Comparison of ENCODE assay signal across 23 cellular contexts in the genomic region with DNA sequence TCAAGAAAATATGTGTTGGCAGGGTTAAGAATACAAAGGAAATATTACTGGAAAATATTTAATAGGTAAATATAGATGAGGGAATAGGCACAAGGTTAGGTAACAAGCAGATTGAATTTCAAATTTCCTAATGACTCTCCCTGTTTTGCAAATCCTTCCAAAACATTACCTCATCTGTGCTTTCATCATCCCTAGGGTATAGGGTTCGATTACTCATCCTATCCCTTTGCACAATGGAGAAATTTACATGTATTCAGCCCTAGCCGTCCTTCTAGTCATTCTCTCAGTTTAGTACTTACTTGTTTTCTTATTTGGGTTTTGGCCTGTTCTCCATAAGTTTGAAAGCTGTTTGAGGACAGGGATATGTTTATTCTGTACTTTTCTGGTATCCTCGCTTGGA.
DNase-seq lines count a peak whose midpoint lies in the region; ATAC-seq and TF ChIP-seq lines count a peak whose summit lies in the region.
"Had no signal": no experiment of that assay in that cellular context is flagged by ENCODE, and none has a peak within 500 bp of the region (broad histone marks: within the 10 kb centered on the region; RNA-seq: fewer than 3 reads in every experiment).

No MANE protein-coding gene starts in this region.

- H3K9me3 Mint-ChIP-seq in WTC11: no peaks in the 10 kb centered on the region
- H3K9me3 Mint-ChIP-seq: activated CD4-positive, alpha-beta T cell treated with anti-CD3 and anti-CD28 coated beads, Interleukin-2, amount 10 ng/mL, durations not matched to agents 7 days and 5 days; memory B cell had no signal

- peaks cover 7% of the 10 kb centered on the region; the same call in 1 of the 2 replicates for H3K4me1 ChIP-seq in HUES6 (ENCODE audit: control insufficient read depth, insufficient read depth, low read length)
- H3K4me1 ChIP-seq: BLaER1, esophagus muscularis mucosa had no signal

- H3K9me3 ChIP-seq in HUES6 (ENCODE audit: control insufficient read depth, insufficient read depth, low read depth, low read length): no peaks in the 10 kb centered on the region
- H3K9me3 ChIP-seq: BLaER1, esophagus muscularis mucosa, MG63, neutrophil, SK-N-SH had no signal

- no peaks in the 10 kb centered on the region for H3K27me3 Mint-ChIP-seq in WTC11 (ENCODE audit: low read depth)
- H3K27me3 Mint-ChIP-seq: activated CD4-positive, alpha-beta T cell treated with anti-CD3 and anti-CD28 coated beads, Interleukin-2, amount 10 ng/mL, durations not matched to agents 7 days and 5 days; memory B cell had no signal

- CTCF ChIA-PET in WTC11 (lab: Charles Lee): interaction anchor here (0.9 kb wide), 1 partner anchor 56 kb away, joined by 8 read pairs; no protein-coding TSS in a partner anchor

- no peaks in the 10 kb centered on the region for H3K27me3 ChIP-seq in HUES6 (ENCODE audit: control insufficient read depth, insufficient read depth, low read length)
- H3K27me3 ChIP-seq: BLaER1, esophagus muscularis mucosa, MG63, neutrophil had no signal

- no peak overlapping the region for H3K4me3 ChIP-seq in HUES6 (ENCODE audit: low read depth, low read length)
- H3K4me3 ChIP-seq: BLaER1, esophagus muscularis mucosa, GM12878, K562, MG63 had no signal

- POLR2A ChIA-PET in WTC11 (lab: Charles Lee): no interaction called here

- H3K27ac ChIP-seq in HUES6 (ENCODE audit: low read depth, low read length): peak overlapping the region; percentile 62; the same call in 1 of the 2 replicates
- H3K27ac ChIP-seq: BLaER1, esophagus muscularis mucosa, neutrophil, VCaP had no signal

- TF ChIP-seq CTCF in WTC11 (IDR thresholded peaks at IDR 0.05): no peak

- peak; percentile 36 for ATAC-seq in WTC11
- no peak for ATAC-seq in GM18519 (IDR thresholded peaks at IDR 0.05; ENCODE audit: low FRiP score, unreplicated experiment)
- no peak for ATAC-seq in HG03135 (IDR thresholded peaks at IDR 0.05; ENCODE audit: unreplicated experiment)
- ATAC-seq: GM12878, K562, left colon had no signal

- no peaks in the 10 kb centered on the region for H3K36me3 ChIP-seq in HUES6 (ENCODE audit: control insufficient read depth, insufficient read depth, low read length)
- H3K36me3 ChIP-seq: BLaER1, esophagus muscularis mucosa, MG63, neutrophil had no signal

- no peak overlapping the region for H3K9ac ChIP-seq in HUES6 (ENCODE audit: low read length)
- H3K9ac ChIP-seq: BLaER1, SK-N-SH had no signal

- no peaks in the 10 kb centered on the region for H3K36me3 Mint-ChIP-seq in WTC11
- H3K36me3 Mint-ChIP-seq: memory B cell had no signal

- DNase-seq in COLO829 (ENCODE audit: low spot score) (peak; percentile 8), WTC11 (ENCODE audit: low spot score) (no peak), iPS DF 19.7 (ENCODE audit: low read depth, low spot score) (peak; percentile 9), mesenteric fat pad (ENCODE audit: low spot score) (no peak)
- DNase-seq: activated CD4-positive, alpha-beta T cell treated with anti-CD3 and anti-CD28 coated beads, Interleukin-2, amount 10 ng/mL, durations not matched to agents 7 days and 5 days; activated naive CD4-positive, alpha-beta T cell treated with anti-CD3 and anti-CD28 coated beads, Interleukin-2, amount 50 U/mL, for 16 hours; cortex of kidney; HCEC 1CT; left colon; MG63; NCI-H1417; SK-N-SH had no signal

- no peak overlapping the region for H3K27ac Mint-ChIP-seq in WTC11
- H3K27ac Mint-ChIP-seq: activated CD4-positive, alpha-beta T cell treated with anti-CD3 and anti-CD28 coated beads, Interleukin-2, amount 10 ng/mL, durations not matched to agents 7 days and 5 days; memory B cell; T-helper 2 cell treated with Interferon-gamma antibody and Interleukin-4, amounts not matched to agents 5 μg/mL and 100 μg/mL, for 36 hours had no signal

- peaks cover 8% of the 10 kb centered on the region for H3K4me1 Mint-ChIP-seq in WTC11
- H3K4me1 Mint-ChIP-seq: activated CD4-positive, alpha-beta T cell treated with anti-CD3 and anti-CD28 coated beads, Interleukin-2, amount 10 ng/mL, durations not matched to agents 7 days and 5 days; memory B cell had no signal

- H3K4me3 Mint-ChIP-seq in WTC11: no peak overlapping the region
- H3K4me3 Mint-ChIP-seq: activated CD4-positive, alpha-beta T cell treated with anti-CD3 and anti-CD28 coated beads, Interleukin-2, amount 10 ng/mL, durations not matched to agents 7 days and 5 days; memory B cell; T-helper 2 cell treated with Interferon-gamma antibody and Interleukin-4, amounts not matched to agents 5 μg/mL and 100 μg/mL, for 36 hours had no signal

TF ChIP-seq in WTC11, 78 proteins besides CTCF, POLR2A, EP300 and RAD21 (continues in another document):
- TF ChIP-seq, protein P1, sequence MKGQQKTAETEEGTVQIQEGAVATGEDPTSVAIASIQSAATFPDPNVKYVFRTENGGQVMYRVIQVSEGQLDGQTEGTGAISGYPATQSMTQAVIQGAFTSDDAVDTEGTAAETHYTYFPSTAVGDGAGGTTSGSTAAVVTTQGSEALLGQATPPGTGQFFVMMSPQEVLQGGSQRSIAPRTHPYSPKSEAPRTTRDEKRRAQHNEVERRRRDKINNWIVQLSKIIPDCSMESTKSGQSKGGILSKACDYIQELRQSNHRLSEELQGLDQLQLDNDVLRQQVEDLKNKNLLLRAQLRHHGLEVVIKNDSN (CRISPR knock-in tag; IDR thresholded peaks at IDR 0.05): no peak
- TF ChIP-seq ESRRA (CRISPR knock-in tag; IDR thresholded peaks at IDR 0.05; ENCODE audit: borderline replicate concordance) (no peak), ZNF232 (CRISPR knock-in tag; IDR thresholded peaks at IDR 0.05) (no peak), ZNF138 (CRISPR knock-in tag; conservative IDR thresholded peaks at IDR 0.05) (no peak), NR1H2 (CRISPR knock-in tag; IDR thresholded peaks at IDR 0.05) (no peak)
- TF ChIP-seq, protein P2, sequence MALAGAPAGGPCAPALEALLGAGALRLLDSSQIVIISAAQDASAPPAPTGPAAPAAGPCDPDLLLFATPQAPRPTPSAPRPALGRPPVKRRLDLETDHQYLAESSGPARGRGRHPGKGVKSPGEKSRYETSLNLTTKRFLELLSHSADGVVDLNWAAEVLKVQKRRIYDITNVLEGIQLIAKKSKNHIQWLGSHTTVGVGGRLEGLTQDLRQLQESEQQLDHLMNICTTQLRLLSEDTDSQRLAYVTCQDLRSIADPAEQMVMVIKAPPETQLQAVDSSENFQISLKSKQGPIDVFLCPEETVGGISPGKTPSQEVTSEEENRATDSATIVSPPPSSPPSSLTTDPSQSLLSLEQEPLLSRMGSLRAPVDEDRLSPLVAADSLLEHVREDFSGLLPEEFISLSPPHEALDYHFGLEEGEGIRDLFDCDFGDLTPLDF (CRISPR knock-in tag; IDR thresholded peaks at IDR 0.05): no peak
- TF ChIP-seq, protein P3, sequence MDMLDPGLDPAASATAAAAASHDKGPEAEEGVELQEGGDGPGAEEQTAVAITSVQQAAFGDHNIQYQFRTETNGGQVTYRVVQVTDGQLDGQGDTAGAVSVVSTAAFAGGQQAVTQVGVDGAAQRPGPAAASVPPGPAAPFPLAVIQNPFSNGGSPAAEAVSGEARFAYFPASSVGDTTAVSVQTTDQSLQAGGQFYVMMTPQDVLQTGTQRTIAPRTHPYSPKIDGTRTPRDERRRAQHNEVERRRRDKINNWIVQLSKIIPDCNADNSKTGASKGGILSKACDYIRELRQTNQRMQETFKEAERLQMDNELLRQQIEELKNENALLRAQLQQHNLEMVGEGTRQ (CRISPR knock-in tag; IDR thresholded peaks at IDR 0.05): no peak
- TF ChIP-seq, protein P4, sequence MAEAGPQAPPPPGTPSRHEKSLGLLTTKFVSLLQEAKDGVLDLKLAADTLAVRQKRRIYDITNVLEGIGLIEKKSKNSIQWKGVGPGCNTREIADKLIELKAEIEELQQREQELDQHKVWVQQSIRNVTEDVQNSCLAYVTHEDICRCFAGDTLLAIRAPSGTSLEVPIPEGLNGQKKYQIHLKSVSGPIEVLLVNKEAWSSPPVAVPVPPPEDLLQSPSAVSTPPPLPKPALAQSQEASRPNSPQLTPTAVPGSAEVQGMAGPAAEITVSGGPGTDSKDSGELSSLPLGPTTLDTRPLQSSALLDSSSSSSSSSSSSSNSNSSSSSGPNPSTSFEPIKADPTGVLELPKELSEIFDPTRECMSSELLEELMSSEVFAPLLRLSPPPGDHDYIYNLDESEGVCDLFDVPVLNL (CRISPR knock-in tag; IDR thresholded peaks at IDR 0.05; ENCODE audit: borderline replicate concordance, low read depth): no peak
- TF ChIP-seq, protein P5, sequence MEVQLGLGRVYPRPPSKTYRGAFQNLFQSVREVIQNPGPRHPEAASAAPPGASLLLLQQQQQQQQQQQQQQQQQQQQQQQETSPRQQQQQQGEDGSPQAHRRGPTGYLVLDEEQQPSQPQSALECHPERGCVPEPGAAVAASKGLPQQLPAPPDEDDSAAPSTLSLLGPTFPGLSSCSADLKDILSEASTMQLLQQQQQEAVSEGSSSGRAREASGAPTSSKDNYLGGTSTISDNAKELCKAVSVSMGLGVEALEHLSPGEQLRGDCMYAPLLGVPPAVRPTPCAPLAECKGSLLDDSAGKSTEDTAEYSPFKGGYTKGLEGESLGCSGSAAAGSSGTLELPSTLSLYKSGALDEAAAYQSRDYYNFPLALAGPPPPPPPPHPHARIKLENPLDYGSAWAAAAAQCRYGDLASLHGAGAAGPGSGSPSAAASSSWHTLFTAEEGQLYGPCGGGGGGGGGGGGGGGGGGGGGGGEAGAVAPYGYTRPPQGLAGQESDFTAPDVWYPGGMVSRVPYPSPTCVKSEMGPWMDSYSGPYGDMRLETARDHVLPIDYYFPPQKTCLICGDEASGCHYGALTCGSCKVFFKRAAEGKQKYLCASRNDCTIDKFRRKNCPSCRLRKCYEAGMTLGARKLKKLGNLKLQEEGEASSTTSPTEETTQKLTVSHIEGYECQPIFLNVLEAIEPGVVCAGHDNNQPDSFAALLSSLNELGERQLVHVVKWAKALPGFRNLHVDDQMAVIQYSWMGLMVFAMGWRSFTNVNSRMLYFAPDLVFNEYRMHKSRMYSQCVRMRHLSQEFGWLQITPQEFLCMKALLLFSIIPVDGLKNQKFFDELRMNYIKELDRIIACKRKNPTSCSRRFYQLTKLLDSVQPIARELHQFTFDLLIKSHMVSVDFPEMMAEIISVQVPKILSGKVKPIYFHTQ (CRISPR knock-in tag; IDR thresholded peaks at IDR 0.05): no peak

Comparison
In these comparisons a context has a peak if more than half of its experiments do, and no peak if none do; other contexts are left out.
1. DNase-seq: peak in COLO829 (single experiment) and iPS DF 19.7 (single experiment); none in WTC11 (single experiment) and mesenteric fat pad (single experiment).